ENCODE assay signal across 1 cellular context in the genomic region with DNA sequence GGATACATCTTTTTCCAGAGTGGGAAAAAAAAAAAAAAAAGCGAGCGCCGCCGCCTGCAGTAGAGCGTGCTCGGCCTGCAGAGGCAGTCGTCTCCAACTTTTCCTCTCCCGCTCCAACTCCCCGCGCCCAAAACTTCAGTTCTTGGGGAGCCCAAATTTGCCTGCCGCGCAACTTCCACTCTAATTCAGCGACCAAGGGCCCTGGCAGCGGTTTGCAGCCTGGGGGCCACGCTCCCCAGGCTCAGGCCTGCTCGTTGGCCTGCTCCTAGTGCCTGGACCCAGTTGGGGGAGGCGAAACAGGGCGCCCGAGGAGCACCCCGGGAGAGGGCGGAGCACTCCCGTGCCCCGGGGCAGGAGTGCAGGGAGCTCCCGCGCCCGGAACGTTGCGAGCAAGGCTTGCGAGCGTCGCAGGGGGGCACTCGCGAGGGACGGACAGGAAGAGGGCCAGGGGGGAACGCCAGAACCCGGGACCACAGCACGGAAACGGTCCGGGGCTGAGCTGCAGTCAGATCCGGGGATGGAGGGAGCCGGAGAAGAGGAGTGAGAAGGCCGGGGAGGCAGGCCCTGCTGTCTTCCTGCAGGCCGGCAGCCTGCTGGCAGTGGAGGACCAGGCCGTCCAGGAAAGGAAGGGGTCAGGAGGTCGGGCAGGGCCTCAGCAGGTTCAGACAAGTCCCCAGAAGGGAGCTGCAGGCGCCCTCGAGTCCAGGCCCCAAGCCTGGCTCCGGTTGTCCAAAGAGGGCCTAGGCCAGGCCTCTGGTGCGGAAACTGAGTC.
A peak's percentile ranks its signal among the peaks of the same experiment; 100 is the strongest.
TF ChIP-seq lines count a peak whose summit lies in the region.

A gene with protein sequence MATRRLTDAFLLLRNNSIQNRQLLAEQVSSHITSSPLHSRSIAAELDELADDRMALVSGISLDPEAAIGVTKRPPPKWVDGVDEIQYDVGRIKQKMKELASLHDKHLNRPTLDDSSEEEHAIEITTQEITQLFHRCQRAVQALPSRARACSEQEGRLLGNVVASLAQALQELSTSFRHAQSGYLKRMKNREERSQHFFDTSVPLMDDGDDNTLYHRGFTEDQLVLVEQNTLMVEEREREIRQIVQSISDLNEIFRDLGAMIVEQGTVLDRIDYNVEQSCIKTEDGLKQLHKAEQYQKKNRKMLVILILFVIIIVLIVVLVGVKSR (plus strand): TSS at position 508 of the 772 bp plus-strand sequence. CDS start 724 bp downstream, outside the sequence.

TF ChIP-seq in K562, 482 proteins besides CTCF, POLR2A, EP300 and RAD21 (continued from another document and continues in another):
- peak; percentile 61; the same call in 1 of the 2 replicates for TF ChIP-seq CREB1 (IDR thresholded peaks at IDR 0.05)
- 0 out of 2 replicates have a peak, but pooled peaks have one; percentile 51 for TF ChIP-seq CREB1 (CRISPR knock-in tag; IDR thresholded peaks at IDR 0.05)
- TF ChIP-seq, protein P1, sequence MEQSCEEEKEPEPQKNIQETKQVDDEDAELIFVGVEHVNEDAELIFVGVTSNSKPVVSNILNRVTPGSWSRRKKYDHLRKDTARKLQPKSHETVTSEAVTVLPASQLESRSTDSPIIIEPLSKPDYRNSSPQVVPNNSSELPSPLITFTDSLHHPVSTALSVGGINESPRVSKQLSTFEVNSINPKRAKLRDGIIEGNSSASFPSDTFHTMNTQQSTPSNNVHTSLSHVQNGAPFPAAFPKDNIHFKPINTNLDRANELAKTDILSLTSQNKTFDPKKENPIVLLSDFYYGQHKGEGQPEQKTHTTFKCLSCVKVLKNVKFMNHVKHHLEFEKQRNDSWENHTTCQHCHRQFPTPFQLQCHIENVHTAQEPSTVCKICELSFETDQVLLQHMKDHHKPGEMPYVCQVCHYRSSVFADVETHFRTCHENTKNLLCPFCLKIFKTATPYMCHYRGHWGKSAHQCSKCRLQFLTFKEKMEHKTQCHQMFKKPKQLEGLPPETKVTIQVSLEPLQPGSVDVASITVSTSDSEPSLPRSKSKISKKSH (CRISPR knock-in tag; IDR thresholded peaks at IDR 0.05), result no peak
- TF ChIP-seq CXXC5 (CRISPR knock-in tag; IDR thresholded peaks at IDR 0.05), result peak; percentile 88
- no peak for TF ChIP-seq KAT2B (IDR thresholded peaks at IDR 0.05; ENCODE audit: low read depth, low read length)
- TF ChIP-seq, protein P2, sequence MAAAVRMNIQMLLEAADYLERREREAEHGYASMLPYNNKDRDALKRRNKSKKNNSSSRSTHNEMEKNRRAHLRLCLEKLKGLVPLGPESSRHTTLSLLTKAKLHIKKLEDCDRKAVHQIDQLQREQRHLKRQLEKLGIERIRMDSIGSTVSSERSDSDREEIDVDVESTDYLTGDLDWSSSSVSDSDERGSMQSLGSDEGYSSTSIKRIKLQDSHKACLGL (CRISPR knock-in tag; IDR thresholded peaks at IDR 0.05; ENCODE audit: borderline replicate concordance, poor library complexity, severe bottlenecking), result peak; percentile 73
- TF ChIP-seq COPS2 (conservative IDR thresholded peaks at IDR 0.05), result no peak
- peak; percentile 45; the same call in 1 of the 2 replicates for TF ChIP-seq KLF6 (CRISPR knock-in tag; IDR thresholded peaks at IDR 0.05; ENCODE audit: borderline replicate concordance)
- no peak for TF ChIP-seq BRD9 (IDR thresholded peaks at IDR 0.05; ENCODE audit: low read depth, partially characterized antibody)
- peak; percentile 78 for TF ChIP-seq ETV1 (tag; conservative IDR thresholded peaks at IDR 0.05; ENCODE audit: low read depth)
- peak; percentile 62; the same call in 1 of the 2 replicates for TF ChIP-seq DPF2 (IDR thresholded peaks at IDR 0.05)
- no peak for TF ChIP-seq PURB (CRISPR knock-in tag; IDR thresholded peaks at IDR 0.05; ENCODE audit: low read depth)
- TF ChIP-seq HNRNPL (IDR thresholded peaks at IDR 0.05; ENCODE audit: low read depth, low read length), result peak; percentile 98
- no peak for TF ChIP-seq BDP1 (IDR thresholded peaks at IDR 0.05; ENCODE audit: insufficient read depth, insufficient read length)
- TF ChIP-seq RHOXF2B (CRISPR knock-in tag; conservative IDR thresholded peaks at IDR 0.05), result 0 out of 2 replicates have a peak, but pooled peaks have one; percentile 47
- TF ChIP-seq GATAD2B (IDR thresholded peaks at IDR 0.05; ENCODE audit: borderline replicate concordance), result peak; percentile 87
- peak; percentile 99 for TF ChIP-seq RB1 (IDR thresholded peaks at IDR 0.05; ENCODE audit: low read depth)
- TF ChIP-seq, protein P3, sequence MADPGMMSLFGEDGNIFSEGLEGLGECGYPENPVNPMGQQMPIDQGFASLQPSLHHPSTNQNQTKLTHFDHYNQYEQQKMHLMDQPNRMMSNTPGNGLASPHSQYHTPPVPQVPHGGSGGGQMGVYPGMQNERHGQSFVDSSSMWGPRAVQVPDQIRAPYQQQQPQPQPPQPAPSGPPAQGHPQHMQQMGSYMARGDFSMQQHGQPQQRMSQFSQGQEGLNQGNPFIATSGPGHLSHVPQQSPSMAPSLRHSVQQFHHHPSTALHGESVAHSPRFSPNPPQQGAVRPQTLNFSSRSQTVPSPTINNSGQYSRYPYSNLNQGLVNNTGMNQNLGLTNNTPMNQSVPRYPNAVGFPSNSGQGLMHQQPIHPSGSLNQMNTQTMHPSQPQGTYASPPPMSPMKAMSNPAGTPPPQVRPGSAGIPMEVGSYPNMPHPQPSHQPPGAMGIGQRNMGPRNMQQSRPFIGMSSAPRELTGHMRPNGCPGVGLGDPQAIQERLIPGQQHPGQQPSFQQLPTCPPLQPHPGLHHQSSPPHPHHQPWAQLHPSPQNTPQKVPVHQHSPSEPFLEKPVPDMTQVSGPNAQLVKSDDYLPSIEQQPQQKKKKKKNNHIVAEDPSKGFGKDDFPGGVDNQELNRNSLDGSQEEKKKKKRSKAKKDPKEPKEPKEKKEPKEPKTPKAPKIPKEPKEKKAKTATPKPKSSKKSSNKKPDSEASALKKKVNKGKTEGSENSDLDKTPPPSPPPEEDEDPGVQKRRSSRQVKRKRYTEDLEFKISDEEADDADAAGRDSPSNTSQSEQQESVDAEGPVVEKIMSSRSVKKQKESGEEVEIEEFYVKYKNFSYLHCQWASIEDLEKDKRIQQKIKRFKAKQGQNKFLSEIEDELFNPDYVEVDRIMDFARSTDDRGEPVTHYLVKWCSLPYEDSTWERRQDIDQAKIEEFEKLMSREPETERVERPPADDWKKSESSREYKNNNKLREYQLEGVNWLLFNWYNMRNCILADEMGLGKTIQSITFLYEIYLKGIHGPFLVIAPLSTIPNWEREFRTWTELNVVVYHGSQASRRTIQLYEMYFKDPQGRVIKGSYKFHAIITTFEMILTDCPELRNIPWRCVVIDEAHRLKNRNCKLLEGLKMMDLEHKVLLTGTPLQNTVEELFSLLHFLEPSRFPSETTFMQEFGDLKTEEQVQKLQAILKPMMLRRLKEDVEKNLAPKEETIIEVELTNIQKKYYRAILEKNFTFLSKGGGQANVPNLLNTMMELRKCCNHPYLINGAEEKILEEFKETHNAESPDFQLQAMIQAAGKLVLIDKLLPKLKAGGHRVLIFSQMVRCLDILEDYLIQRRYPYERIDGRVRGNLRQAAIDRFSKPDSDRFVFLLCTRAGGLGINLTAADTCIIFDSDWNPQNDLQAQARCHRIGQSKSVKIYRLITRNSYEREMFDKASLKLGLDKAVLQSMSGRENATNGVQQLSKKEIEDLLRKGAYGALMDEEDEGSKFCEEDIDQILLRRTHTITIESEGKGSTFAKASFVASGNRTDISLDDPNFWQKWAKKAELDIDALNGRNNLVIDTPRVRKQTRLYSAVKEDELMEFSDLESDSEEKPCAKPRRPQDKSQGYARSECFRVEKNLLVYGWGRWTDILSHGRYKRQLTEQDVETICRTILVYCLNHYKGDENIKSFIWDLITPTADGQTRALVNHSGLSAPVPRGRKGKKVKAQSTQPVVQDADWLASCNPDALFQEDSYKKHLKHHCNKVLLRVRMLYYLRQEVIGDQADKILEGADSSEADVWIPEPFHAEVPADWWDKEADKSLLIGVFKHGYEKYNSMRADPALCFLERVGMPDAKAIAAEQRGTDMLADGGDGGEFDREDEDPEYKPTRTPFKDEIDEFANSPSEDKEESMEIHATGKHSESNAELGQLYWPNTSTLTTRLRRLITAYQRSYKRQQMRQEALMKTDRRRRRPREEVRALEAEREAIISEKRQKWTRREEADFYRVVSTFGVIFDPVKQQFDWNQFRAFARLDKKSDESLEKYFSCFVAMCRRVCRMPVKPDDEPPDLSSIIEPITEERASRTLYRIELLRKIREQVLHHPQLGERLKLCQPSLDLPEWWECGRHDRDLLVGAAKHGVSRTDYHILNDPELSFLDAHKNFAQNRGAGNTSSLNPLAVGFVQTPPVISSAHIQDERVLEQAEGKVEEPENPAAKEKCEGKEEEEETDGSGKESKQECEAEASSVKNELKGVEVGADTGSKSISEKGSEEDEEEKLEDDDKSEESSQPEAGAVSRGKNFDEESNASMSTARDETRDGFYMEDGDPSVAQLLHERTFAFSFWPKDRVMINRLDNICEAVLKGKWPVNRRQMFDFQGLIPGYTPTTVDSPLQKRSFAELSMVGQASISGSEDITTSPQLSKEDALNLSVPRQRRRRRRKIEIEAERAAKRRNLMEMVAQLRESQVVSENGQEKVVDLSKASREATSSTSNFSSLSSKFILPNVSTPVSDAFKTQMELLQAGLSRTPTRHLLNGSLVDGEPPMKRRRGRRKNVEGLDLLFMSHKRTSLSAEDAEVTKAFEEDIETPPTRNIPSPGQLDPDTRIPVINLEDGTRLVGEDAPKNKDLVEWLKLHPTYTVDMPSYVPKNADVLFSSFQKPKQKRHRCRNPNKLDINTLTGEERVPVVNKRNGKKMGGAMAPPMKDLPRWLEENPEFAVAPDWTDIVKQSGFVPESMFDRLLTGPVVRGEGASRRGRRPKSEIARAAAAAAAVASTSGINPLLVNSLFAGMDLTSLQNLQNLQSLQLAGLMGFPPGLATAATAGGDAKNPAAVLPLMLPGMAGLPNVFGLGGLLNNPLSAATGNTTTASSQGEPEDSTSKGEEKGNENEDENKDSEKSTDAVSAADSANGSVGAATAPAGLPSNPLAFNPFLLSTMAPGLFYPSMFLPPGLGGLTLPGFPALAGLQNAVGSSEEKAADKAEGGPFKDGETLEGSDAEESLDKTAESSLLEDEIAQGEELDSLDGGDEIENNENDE (IDR thresholded peaks at IDR 0.05; ENCODE audit: low read depth, low read length), result peak; percentile 86
- TF ChIP-seq TCFL5 (CRISPR knock-in tag; conservative IDR thresholded peaks at IDR 0.05), result no peak
- TF ChIP-seq, protein P4, sequence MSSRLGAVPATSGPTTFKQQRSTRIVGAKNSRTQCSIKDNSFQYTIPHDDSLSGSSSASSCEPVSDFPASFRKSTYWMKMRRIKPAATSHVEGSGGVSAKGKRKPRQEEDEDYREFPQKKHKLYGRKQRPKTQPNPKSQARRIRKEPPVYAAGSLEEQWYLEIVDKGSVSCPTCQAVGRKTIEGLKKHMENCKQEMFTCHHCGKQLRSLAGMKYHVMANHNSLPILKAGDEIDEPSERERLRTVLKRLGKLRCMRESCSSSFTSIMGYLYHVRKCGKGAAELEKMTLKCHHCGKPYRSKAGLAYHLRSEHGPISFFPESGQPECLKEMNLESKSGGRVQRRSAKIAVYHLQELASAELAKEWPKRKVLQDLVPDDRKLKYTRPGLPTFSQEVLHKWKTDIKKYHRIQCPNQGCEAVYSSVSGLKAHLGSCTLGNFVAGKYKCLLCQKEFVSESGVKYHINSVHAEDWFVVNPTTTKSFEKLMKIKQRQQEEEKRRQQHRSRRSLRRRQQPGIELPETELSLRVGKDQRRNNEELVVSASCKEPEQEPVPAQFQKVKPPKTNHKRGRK (tag; IDR thresholded peaks at IDR 0.05), result no peak
- TF ChIP-seq, protein P5, sequence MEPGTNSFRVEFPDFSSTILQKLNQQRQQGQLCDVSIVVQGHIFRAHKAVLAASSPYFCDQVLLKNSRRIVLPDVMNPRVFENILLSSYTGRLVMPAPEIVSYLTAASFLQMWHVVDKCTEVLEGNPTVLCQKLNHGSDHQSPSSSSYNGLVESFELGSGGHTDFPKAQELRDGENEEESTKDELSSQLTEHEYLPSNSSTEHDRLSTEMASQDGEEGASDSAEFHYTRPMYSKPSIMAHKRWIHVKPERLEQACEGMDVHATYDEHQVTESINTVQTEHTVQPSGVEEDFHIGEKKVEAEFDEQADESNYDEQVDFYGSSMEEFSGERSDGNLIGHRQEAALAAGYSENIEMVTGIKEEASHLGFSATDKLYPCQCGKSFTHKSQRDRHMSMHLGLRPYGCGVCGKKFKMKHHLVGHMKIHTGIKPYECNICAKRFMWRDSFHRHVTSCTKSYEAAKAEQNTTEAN (CRISPR knock-in tag; IDR thresholded peaks at IDR 0.05), result peak; percentile 82; the same call in 1 of the 2 replicates
- TF ChIP-seq JUNB (CRISPR knock-in tag; conservative IDR thresholded peaks at IDR 0.05), result no peak
- TF ChIP-seq GABPA (tag; conservative IDR thresholded peaks at IDR 0.05; ENCODE audit: low read depth), result peak; percentile 100
- TF ChIP-seq ZNF589 (CRISPR knock-in tag; IDR thresholded peaks at IDR 0.05; ENCODE audit: low read depth), result no peak
- no peak for TF ChIP-seq RUNX1 (IDR thresholded peaks at IDR 0.05; ENCODE audit: low read depth)
- TF ChIP-seq YY1 (IDR thresholded peaks at IDR 0.05; ENCODE audit: borderline replicate concordance in 1 of 3, control insufficient read depth in 1 of 3, extremely low read depth in 1 of 3, insufficient read depth in 3 of 3, insufficient read length in 1 of 3, insufficient replicate concordance in 2 of 3, low read depth in 1 of 3, low read length in 2 of 3), result peak in 2 of 3 experiments; percentile 76 to 82
- TF ChIP-seq L3MBTL2 (IDR thresholded peaks at IDR 0.05), result peak; percentile 74
- peak; percentile 57 for TF ChIP-seq LEF1 (IDR thresholded peaks at IDR 0.05)
- TF ChIP-seq, protein P6, sequence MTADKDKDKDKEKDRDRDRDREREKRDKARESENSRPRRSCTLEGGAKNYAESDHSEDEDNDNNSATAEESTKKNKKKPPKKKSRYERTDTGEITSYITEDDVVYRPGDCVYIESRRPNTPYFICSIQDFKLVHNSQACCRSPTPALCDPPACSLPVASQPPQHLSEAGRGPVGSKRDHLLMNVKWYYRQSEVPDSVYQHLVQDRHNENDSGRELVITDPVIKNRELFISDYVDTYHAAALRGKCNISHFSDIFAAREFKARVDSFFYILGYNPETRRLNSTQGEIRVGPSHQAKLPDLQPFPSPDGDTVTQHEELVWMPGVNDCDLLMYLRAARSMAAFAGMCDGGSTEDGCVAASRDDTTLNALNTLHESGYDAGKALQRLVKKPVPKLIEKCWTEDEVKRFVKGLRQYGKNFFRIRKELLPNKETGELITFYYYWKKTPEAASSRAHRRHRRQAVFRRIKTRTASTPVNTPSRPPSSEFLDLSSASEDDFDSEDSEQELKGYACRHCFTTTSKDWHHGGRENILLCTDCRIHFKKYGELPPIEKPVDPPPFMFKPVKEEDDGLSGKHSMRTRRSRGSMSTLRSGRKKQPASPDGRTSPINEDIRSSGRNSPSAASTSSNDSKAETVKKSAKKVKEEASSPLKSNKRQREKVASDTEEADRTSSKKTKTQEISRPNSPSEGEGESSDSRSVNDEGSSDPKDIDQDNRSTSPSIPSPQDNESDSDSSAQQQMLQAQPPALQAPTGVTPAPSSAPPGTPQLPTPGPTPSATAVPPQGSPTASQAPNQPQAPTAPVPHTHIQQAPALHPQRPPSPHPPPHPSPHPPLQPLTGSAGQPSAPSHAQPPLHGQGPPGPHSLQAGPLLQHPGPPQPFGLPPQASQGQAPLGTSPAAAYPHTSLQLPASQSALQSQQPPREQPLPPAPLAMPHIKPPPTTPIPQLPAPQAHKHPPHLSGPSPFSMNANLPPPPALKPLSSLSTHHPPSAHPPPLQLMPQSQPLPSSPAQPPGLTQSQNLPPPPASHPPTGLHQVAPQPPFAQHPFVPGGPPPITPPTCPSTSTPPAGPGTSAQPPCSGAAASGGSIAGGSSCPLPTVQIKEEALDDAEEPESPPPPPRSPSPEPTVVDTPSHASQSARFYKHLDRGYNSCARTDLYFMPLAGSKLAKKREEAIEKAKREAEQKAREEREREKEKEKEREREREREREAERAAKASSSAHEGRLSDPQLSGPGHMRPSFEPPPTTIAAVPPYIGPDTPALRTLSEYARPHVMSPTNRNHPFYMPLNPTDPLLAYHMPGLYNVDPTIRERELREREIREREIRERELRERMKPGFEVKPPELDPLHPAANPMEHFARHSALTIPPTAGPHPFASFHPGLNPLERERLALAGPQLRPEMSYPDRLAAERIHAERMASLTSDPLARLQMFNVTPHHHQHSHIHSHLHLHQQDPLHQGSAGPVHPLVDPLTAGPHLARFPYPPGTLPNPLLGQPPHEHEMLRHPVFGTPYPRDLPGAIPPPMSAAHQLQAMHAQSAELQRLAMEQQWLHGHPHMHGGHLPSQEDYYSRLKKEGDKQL (CRISPR knock-in tag; IDR thresholded peaks at IDR 0.05; ENCODE audit: borderline replicate concordance), result no peak
